Comparison of ENCODE assay signal across 9 cellular contexts in the genomic region with DNA sequence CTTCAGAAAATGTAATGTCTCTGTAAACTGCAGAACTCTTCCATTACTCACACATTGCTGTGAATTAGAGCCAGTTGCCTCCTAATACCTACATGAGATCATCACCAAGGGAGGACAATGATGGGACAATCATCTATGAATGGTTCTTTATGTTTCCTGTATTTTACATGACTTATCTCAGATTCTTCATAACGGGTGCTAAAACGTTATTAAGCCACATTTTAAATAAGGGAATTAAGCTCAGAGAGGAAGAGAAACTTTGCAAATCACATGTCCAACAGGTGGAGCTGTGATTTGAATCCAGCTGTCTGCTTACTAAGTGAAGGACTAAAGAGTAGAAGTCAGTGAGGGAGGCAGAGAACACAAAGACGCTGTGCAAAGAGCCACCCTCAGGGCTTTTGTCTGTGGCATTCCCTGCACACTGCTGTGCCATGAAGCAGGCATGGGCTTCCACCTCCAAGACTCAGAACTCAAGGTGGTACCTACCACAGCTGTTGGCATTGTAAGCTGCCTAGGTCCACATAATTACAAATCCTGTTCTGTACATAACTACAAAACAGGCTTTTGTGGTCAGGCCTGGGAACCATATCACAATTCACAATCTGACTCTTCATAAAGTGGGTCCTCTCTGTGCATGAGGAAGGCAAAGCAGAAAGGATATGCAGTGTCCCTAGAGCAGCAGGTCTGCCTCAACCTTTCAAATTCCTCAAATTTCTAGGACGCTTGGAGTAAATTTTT. TPM values are rescaled to one million over a fixed set of nuclear protein-coding genes. Genes with fewer than 3 reads are reported as not detected.
DNase-seq lines count a peak whose midpoint lies in the region; ATAC-seq and TF ChIP-seq lines count a peak whose summit lies in the region.
"Had no signal": no experiment of that assay in that cellular context is flagged by ENCODE, and none has a peak within 500 bp of the region (broad histone marks: within the 10 kb centered on the region; RNA-seq: fewer than 3 reads in every experiment).

No MANE protein-coding gene starts in this region.

- TF ChIP-seq CTCF in BE2C (IDR thresholded peaks at IDR 0.05; ENCODE audit: low read depth, low read length) (peak; percentile 38), SU-DHL-6 (IDR thresholded peaks at IDR 0.05; ENCODE audit: insufficient read depth, low read length, poor library complexity, severe bottlenecking) (no peak), left lung (IDR thresholded peaks at IDR 0.05) (peak in 1 of 2 donors; percentile 17)

- H3K9me3 ChIP-seq in BE2C (peaks cover 2% of the 10 kb centered on the region; the same call in 1 of the 2 replicates), SU-DHL-6 (ENCODE audit: insufficient read depth, low read length) (no peaks in the 10 kb centered on the region), left lung (no peaks in the 10 kb centered on the region)

- no peaks in the 10 kb centered on the region for H4K20me1 ChIP-seq in SU-DHL-6 (ENCODE audit: low read depth, low read length)

- peak overlapping the region; percentile 24 for H3K4me2 ChIP-seq in SU-DHL-6 (ENCODE audit: low read depth, low read length, poor library complexity, severe bottlenecking)

- DNase-seq in BE2C (peak; percentile 18), left lung (no peak), mucosa of gallbladder (ENCODE audit: low spot score) (no peak), cerebellar nuclear complex (lab: John Stamatoyannopoulos, UW) (no peak)
- DNase-seq in activated naive CD4-positive, alpha-beta T cell treated with Interleukin-2 at 50 U/mL for 16 hours: no peak

- H3K36me3 ChIP-seq in BE2C (no peaks in the 10 kb centered on the region), SU-DHL-6 (ENCODE audit: low read length) (no peaks in the 10 kb centered on the region), left lung (no peaks in the 10 kb centered on the region)

- peaks cover 8% of the 10 kb centered on the region; the same call in 1 of the 2 replicates for H3K4me1 ChIP-seq in BE2C
- peaks cover 0 to 28% of the 10 kb centered on the region in 2 donors for H3K4me1 ChIP-seq in left lung

- H3K79me2 ChIP-seq in SU-DHL-6 (ENCODE audit: insufficient read depth, low read length): no peaks in the 10 kb centered on the region

- no peaks in the 10 kb centered on the region for H3K9me2 ChIP-seq in SU-DHL-6 (replicated peaks; ENCODE audit: insufficient read depth, low read length)

- H3K9ac ChIP-seq in SU-DHL-6 (ENCODE audit: low read length): no peak overlapping the region

- intact Hi-C loops in left lung (cut with DNase I): no loop called here

- ATAC-seq in GM19043 (IDR thresholded peaks at IDR 0.05; ENCODE audit: low read depth, unreplicated experiment): peak; percentile 58
- ATAC-seq in HG03097 (IDR thresholded peaks at IDR 0.05; ENCODE audit: low FRiP score, unreplicated experiment): peak; percentile 63
- ATAC-seq in left lung: peak; percentile 73
- ATAC-seq: K562 had no signal

- H2AFZ ChIP-seq in SU-DHL-6 (ENCODE audit: low read depth, low read length, severe bottlenecking): no peak overlapping the region

- H3K27me3 ChIP-seq in BE2C (no peaks in the 10 kb centered on the region), SU-DHL-6 (ENCODE audit: low read length) (no peaks in the 10 kb centered on the region), left lung (no peaks in the 10 kb centered on the region)

- no peak overlapping the region for H3K4me3 ChIP-seq in BE2C (ENCODE audit: low read depth, low read length)
- H3K4me3 ChIP-seq in SU-DHL-6 (ENCODE audit: insufficient read depth, low read length, poor library complexity, severe bottlenecking): no peak overlapping the region
- no peak overlapping the region for H3K4me3 ChIP-seq in left lung
- H3K4me3 ChIP-seq: K562 had no signal

- H3K27ac ChIP-seq in SU-DHL-6 (ENCODE audit: low read depth, low read length) (no peak overlapping the region), left lung (no peak overlapping the region)

- H3F3A ChIP-seq in SU-DHL-6 (ENCODE audit: insufficient read depth): no peaks in the 10 kb centered on the region

RNA-seq across cellular contexts. Expression of gene TBC1D9, which starts 12.8 kb away (rescaled TPM):
- polyA plus RNA-seq in BE2C (2012; ENCODE audit: insufficient read depth, insufficient read length, low read depth): 12.7 TPM
- 10 to 100 TPM; 29.0 to 34.0 TPM for total RNA-seq in left lung
- 36.9 TPM for total RNA-seq in mucosa of gallbladder
- polyA plus RNA-seq: K562 had no signal
